ENCODE assay signal across 8 cellular contexts in the genomic region with DNA sequence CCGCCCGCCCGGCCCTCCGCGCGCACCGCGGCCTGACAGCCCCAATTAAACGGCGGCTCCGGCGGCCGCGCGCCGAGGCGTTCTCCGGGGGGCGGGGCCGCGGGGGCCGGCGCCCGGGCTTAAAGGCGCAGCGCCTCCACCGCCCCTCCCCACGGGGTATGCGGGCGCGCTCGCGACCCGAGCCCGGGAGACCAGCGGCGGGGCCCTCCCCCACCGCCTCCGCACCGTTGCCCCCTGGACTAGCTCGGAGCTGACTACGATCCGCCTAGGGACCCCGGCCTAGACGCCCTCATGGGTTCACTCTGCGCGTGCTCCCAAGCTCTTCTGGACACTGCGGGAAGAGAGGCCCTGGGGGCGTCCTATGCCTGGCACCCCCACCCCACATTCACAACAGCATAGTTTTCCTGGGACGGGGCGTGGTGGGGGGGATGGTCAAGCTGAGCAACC. TPM values are rescaled to one million over a fixed set of nuclear protein-coding genes. Genes with fewer than 3 reads are reported as not detected.
DNase-seq lines count a peak whose midpoint lies in the region; ATAC-seq and TF ChIP-seq lines count a peak whose summit lies in the region.

A gene with protein sequence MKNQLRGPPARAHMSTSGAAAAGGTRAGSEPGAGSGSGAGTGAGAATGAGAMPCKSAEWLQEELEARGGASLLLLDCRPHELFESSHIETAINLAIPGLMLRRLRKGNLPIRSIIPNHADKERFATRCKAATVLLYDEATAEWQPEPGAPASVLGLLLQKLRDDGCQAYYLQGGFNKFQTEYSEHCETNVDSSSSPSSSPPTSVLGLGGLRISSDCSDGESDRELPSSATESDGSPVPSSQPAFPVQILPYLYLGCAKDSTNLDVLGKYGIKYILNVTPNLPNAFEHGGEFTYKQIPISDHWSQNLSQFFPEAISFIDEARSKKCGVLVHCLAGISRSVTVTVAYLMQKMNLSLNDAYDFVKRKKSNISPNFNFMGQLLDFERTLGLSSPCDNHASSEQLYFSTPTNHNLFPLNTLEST (minus strand): TSS at position 51 of the 447 bp plus-strand sequence. CDS start 205 bp downstream, outside the sequence.

- H3K27ac Mint-ChIP-seq in activated naive CD8-positive, alpha-beta T cell, result peak within 1 kb of the TSS; percentile 95
- peak within 1 kb of the TSS; percentile 96 for H3K27ac Mint-ChIP-seq in type B pancreatic cell

- peak within 1 kb of the TSS; percentile 92 for H3K27ac ChIP-seq in BLaER1
- H3K27ac ChIP-seq in trophoblast cell (ENCODE audit: low read depth, low read length), result peak within 1 kb of the TSS; percentile 7

- peaks cover 14% of the 10 kb centered on the region for H3K79me1 ChIP-seq in trophoblast cell (ENCODE audit: low read length)

- peak within 1 kb of the TSS; percentile 95 for H3K4me3 ChIP-seq in BLaER1
- H3K4me3 ChIP-seq in trophoblast cell (ENCODE audit: low read depth, low read length), result peak within 1 kb of the TSS; percentile 72

- peak within 1 kb of the TSS; percentile 29 for H4K12ac ChIP-seq in trophoblast cell (ENCODE audit: low read depth, low read length)

- TF ChIP-seq CTCF in type B pancreatic cell (conservative IDR thresholded peaks at IDR 0.05), result no peak

- peak within 1 kb of the TSS; percentile 94 for H3K4me3 Mint-ChIP-seq in activated naive CD8-positive, alpha-beta T cell
- peak within 1 kb of the TSS; percentile 96 for H3K4me3 Mint-ChIP-seq in type B pancreatic cell

- intact Hi-C loops in Right ventricle myocardium superior (cut with DNase I), result no loop called here

- peak within 1 kb of the TSS; percentile 18 for H3K18ac ChIP-seq in trophoblast cell (ENCODE audit: low read length)

- H3K9ac ChIP-seq in BLaER1 (peak within 1 kb of the TSS; percentile 92), trophoblast cell (ENCODE audit: low read length) (peak within 1 kb of the TSS; percentile 28)

- H2BK120ac ChIP-seq in trophoblast cell (ENCODE audit: insufficient read depth, low read length, poor library complexity), result peak within 1 kb of the TSS; percentile 54

- peak; percentile 75 for DNase-seq in HuH-7 (ENCODE audit: low spot score)
- DNase-seq in SKM-1 (lab: John Stamatoyannopoulos, UW; ENCODE audit: unreplicated experiment), result peak; percentile 24
- DNase-seq in Right ventricle myocardium superior, result peak; percentile 85
- peak; percentile 44 to 62 for DNase-seq in trophoblast cell
- DNase-seq in type B pancreatic cell (ENCODE audit: extremely low spot score, unreplicated experiment), result peak; percentile 84

- H3K27me3 Mint-ChIP-seq in activated naive CD8-positive, alpha-beta T cell, result no peaks in the 10 kb centered on the region
- H3K27me3 Mint-ChIP-seq in type B pancreatic cell, result no peaks in the 10 kb centered on the region

- H3K9me3 ChIP-seq in BLaER1 (no peaks in the 10 kb centered on the region), trophoblast cell (ENCODE audit: insufficient read depth, low read depth, low read length) (no peaks in the 10 kb centered on the region)

- H3K9me3 Mint-ChIP-seq in activated naive CD8-positive, alpha-beta T cell (ENCODE audit: low read depth), result no peaks in the 10 kb centered on the region
- H3K9me3 Mint-ChIP-seq in type B pancreatic cell, result no peaks in the 10 kb centered on the region

- H2BK5ac ChIP-seq in trophoblast cell (ENCODE audit: low read depth, low read length, poor library complexity), result peak within 1 kb of the TSS; percentile 7

- peak within 1 kb of the TSS; percentile 57 for H2AFZ ChIP-seq in trophoblast cell (ENCODE audit: insufficient read depth, low read length, poor library complexity)

- H4K20me1 ChIP-seq in BLaER1, result peaks cover 41% of the 10 kb centered on the region

- H3K4me2 ChIP-seq in BLaER1 (peak within 1 kb of the TSS; percentile 99), trophoblast cell (ENCODE audit: low read length) (peak within 1 kb of the TSS; percentile 84)

- no peak within 1 kb of the TSS for H3K4ac ChIP-seq in trophoblast cell (ENCODE audit: low read depth, low read length)

- H3K4me1 ChIP-seq in BLaER1 (peaks cover 68% of the 10 kb centered on the region), trophoblast cell (ENCODE audit: control insufficient read depth in 1 of 2, insufficient read depth in 2 of 2, low read length in 2 of 2) (peaks cover 25 to 32% of the 10 kb centered on the region in 2 experiments)

- ATAC-seq in GM19397 (IDR thresholded peaks at IDR 0.05; ENCODE audit: unreplicated experiment) (peak; percentile 29), Right ventricle myocardium superior (ENCODE audit: poor library complexity) (peak; percentile 72)

- H3K79me2 ChIP-seq in trophoblast cell (ENCODE audit: control insufficient read depth, insufficient read depth, low read length, poor library complexity), result peaks cover 5% of the 10 kb centered on the region

- peak within 1 kb of the TSS; percentile 45 for H3K14ac ChIP-seq in trophoblast cell (ENCODE audit: low read length)

- H3K36me3 ChIP-seq in BLaER1 (peaks cover 23% of the 10 kb centered on the region), trophoblast cell (ENCODE audit: control insufficient read depth in 1 of 2, insufficient read depth in 2 of 2, low read length in 2 of 2) (peaks cover 13% of the 10 kb centered on the region in 2 experiments)

- no peaks in the 10 kb centered on the region for H3K36me3 Mint-ChIP-seq in activated naive CD8-positive, alpha-beta T cell
- no peaks in the 10 kb centered on the region for H3K36me3 Mint-ChIP-seq in type B pancreatic cell

- H3K27me3 ChIP-seq in BLaER1, result no peaks in the 10 kb centered on the region
- H3K27me3 ChIP-seq in trophoblast cell (ENCODE audit: insufficient read depth, low read length), result no peaks in the 10 kb centered on the region

- no peak within 1 kb of the TSS for H2AK5ac ChIP-seq in trophoblast cell (ENCODE audit: low read length)

- H4K8ac ChIP-seq in trophoblast cell (ENCODE audit: low read depth, low read length), result peak within 1 kb of the TSS; percentile 57

- no peak within 1 kb of the TSS for H2BK12ac ChIP-seq in trophoblast cell (ENCODE audit: low read length)

- peak within 1 kb of the TSS; percentile 36 for H4K91ac ChIP-seq in trophoblast cell (ENCODE audit: low read depth, low read length)

- H3K4me1 Mint-ChIP-seq in activated naive CD8-positive, alpha-beta T cell (ENCODE audit: low read depth), result peaks cover 35% of the 10 kb centered on the region
- peaks cover 16% of the 10 kb centered on the region for H3K4me1 Mint-ChIP-seq in type B pancreatic cell (ENCODE audit: unreplicated experiment)

- H3K23ac ChIP-seq in trophoblast cell (ENCODE audit: low read length), result no peak within 1 kb of the TSS

- WGBS in trophoblast cell (ENCODE audit: extremely low coverage, insufficient coverage, insufficient read length), result no CpG with 5 or more reads among the region's 51 CpGs

RNA-seq across cellular contexts. Expression of the gene that starts here (rescaled TPM):
- total RNA-seq in Right ventricle myocardium superior (23.2 TPM), type B pancreatic cell (ENCODE audit: low replicate concordance) (11.9 and 25.9 TPM in 2 replicates)
- polyA plus RNA-seq in trophoblast cell (2013), result 14.1 and 15.4 TPM in 2 replicates

Comparison
In these comparisons a context has a peak if more than half of its experiments do, and no peak if none do; other contexts are left out.
1. Peak in every context shown above with its lines: DNase-seq, ATAC-seq, H3K4me3 ChIP-seq and H3K27ac ChIP-seq.
2. DNase-seq: peak in every context shown above with its lines; median percentile 85 in Right ventricle myocardium superior; 84 in type B pancreatic cell; 75 in HuH-7; 53 in trophoblast cell; 24 in SKM-1.